In the genomic region with DNA sequence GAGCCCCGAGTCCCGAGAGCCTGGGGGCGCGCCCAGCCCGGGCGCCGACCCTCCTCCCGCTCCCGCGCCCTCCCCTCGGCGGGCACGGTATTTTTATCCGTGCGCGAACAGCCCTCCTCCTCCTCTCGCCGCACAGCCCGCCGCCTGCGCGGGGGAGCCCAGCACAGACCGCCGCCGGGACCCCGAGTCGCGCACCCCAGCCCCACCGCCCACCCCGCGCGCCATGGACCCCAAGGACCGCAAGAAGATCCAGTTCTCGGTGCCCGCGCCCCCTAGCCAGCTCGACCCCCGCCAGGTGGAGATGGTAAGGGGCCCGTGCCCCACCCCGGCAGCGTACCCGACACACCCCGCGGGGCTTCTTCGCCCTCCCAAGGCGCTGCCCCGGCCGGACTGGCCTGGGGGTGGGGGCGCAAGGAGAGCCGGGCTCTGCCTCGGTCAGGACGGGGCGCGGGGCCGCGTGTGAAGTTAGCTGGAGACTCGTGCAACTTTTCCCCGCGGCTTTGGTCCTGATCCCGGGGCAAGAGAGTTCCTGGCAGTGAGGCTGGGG, we compare ENCODE assay signal across 15 cellular contexts. TPM values are rescaled to one million over a fixed set of nuclear protein-coding genes. Genes with fewer than 3 reads are reported as not detected.
DNase-seq lines count a peak whose midpoint lies in the region; ATAC-seq and TF ChIP-seq lines count a peak whose summit lies in the region.
"Had no signal": no experiment of that assay in that cellular context is flagged by ENCODE, and none has a peak within 500 bp of the region (broad histone marks: within the 10 kb centered on the region; RNA-seq: fewer than 3 reads in every experiment).

No MANE protein-coding gene starts in this region.

- peaks cover 4 to 13% of the 10 kb centered on the region in 2 donors for H3K4me1 ChIP-seq in naive thymus-derived CD4-positive, alpha-beta T cell (ENCODE audit: control insufficient read depth in 2 of 2, insufficient read depth in 2 of 2, low read length in 2 of 2)
- peaks cover 11 to 45% (median 31%) of the 10 kb centered on the region in 4 donors for H3K4me1 ChIP-seq in upper lobe of left lung
- H3K4me1 ChIP-seq in CD8-positive, alpha-beta memory T cell (ENCODE audit: insufficient read depth, low read length): peaks cover 23% of the 10 kb centered on the region

- no peak for TF ChIP-seq EP300 in upper lobe of left lung (IDR thresholded peaks at IDR 0.05)

- TF ChIP-seq CTCF in upper lobe of left lung (IDR thresholded peaks at IDR 0.05): no peak

- H3K9me3 Mint-ChIP-seq in effector memory CD8-positive, alpha-beta T cell: no peaks in the 10 kb centered on the region
- H3K9me3 Mint-ChIP-seq in naive thymus-derived CD4-positive, alpha-beta T cell: peaks cover 0 to 1% (median 0%) of the 10 kb centered on the region in 11 donors
- H3K9me3 Mint-ChIP-seq in CD8-positive, alpha-beta memory T cell: no peaks in the 10 kb centered on the region
- H3K9me3 Mint-ChIP-seq: IgD-negative memory B cell, T-cell had no signal

- ATAC-seq in Right ventricle myocardium inferior (no peak), upper lobe of left lung (ENCODE audit: low FRiP score in 2 of 2) (no peak)
- ATAC-seq in effector memory CD8-positive, alpha-beta T cell (replicated peaks): no peak
- ATAC-seq in naive thymus-derived CD4-positive, alpha-beta T cell: no peak
- ATAC-seq: activated CD8-positive, alpha-beta memory T cell treated with anti-CD3 and anti-CD28 coated beads, Interleukin-2, amount 10 ng/mL, durations not matched to agents 7 days and 5 days; T-cell had no signal

- peaks cover 38 to 76% of the 10 kb centered on the region in 2 donors for H3K27me3 Mint-ChIP-seq in effector memory CD8-positive, alpha-beta T cell
- peaks cover 10 to 73% (median 32%) of the 10 kb centered on the region in 5 donors for H3K27me3 Mint-ChIP-seq in naive thymus-derived CD4-positive, alpha-beta T cell
- H3K27me3 Mint-ChIP-seq in CD8-positive, alpha-beta memory T cell: peaks cover 24 to 44% of the 10 kb centered on the region in 2 donors

- H3K4me3 Mint-ChIP-seq in effector memory CD8-positive, alpha-beta T cell: peak overlapping the region; percentile 28 to 47
- peak overlapping the region in 3 of 10 donors; percentile 62 to 77 (median 70) for H3K4me3 Mint-ChIP-seq in naive thymus-derived CD4-positive, alpha-beta T cell
- H3K4me3 Mint-ChIP-seq in CD8-positive, alpha-beta memory T cell: peak overlapping the region in 1 of 7 donors; percentile 44
- H3K4me3 Mint-ChIP-seq: activated CD8-positive, alpha-beta memory T cell treated with anti-CD3 and anti-CD28 coated beads, Interleukin-2, amount 10 ng/mL, durations not matched to agents 7 days and 5 days had no signal

- H3K36me3 Mint-ChIP-seq in effector memory CD8-positive, alpha-beta T cell (ENCODE audit: insufficient read depth): peaks cover 3% of the 10 kb centered on the region
- H3K36me3 Mint-ChIP-seq in naive thymus-derived CD4-positive, alpha-beta T cell: no peaks in the 10 kb centered on the region
- H3K36me3 Mint-ChIP-seq in CD8-positive, alpha-beta memory T cell: no peaks in the 10 kb centered on the region
- H3K36me3 Mint-ChIP-seq: activated CD8-positive, alpha-beta memory T cell treated with anti-CD3 and anti-CD28 coated beads, Interleukin-2, amount 10 ng/mL, durations not matched to agents 7 days and 5 days; T-cell had no signal

- CTCF ChIA-PET in naive thymus-derived CD4-positive, alpha-beta T cell (lab: Charles Lee): interaction anchor here (1.0 to 8.9 kb wide), 3 partner anchors 8 to 155 kb away, joined by 3 to 104 read pairs (median 3); a partner anchor contains a TSS
- CTCF ChIA-PET in CD8-positive, alpha-beta memory T cell (lab: Charles Lee): interaction anchor here (1.2 to 11.4 kb wide), 3 partner anchors 6 to 179 kb away, joined by 3 to 161 read pairs (median 4); a partner anchor contains a TSS

- 4 to 14% methylated on average over 12 to 23 of the region's 60 CpGs for WGBS in upper lobe of left lung, 2 donors

- H3K4me3 ChIP-seq in naive thymus-derived CD4-positive, alpha-beta T cell (ENCODE audit: low read length): peak overlapping the region; percentile 17
- peak overlapping the region in 3 of 4 donors; percentile 43 to 53 (median 44) for H3K4me3 ChIP-seq in upper lobe of left lung
- H3K4me3 ChIP-seq in CD8-positive, alpha-beta memory T cell (ENCODE audit: low read length): no peak overlapping the region

- intact Hi-C loops in Right ventricle myocardium inferior (cut with DNase I): no loop called here
- intact Hi-C loops in cardiac septum (cut with DNase I): no loop called here
- intact Hi-C loops in naive thymus-derived CD4-positive, alpha-beta T cell (cut with micrococcal nuclease): no loop called here

- no peak overlapping the region for H3K27ac ChIP-seq in naive thymus-derived CD4-positive, alpha-beta T cell (ENCODE audit: low read depth, low read length)
- peak overlapping the region in 3 of 4 donors; percentile 3 to 77 (median 70) for H3K27ac ChIP-seq in upper lobe of left lung
- no peak overlapping the region for H3K27ac ChIP-seq in CD8-positive, alpha-beta memory T cell (ENCODE audit: low read depth, low read length)

- H3K4me1 Mint-ChIP-seq in effector memory CD8-positive, alpha-beta T cell (ENCODE audit: low read depth in 2 of 2): peaks cover 16 to 19% of the 10 kb centered on the region in 2 donors
- H3K4me1 Mint-ChIP-seq in naive thymus-derived CD4-positive, alpha-beta T cell: peaks cover 6 to 35% (median 26%) of the 10 kb centered on the region in 7 donors
- H3K4me1 Mint-ChIP-seq in CD8-positive, alpha-beta memory T cell: peaks cover 8 to 28% (median 15%) of the 10 kb centered on the region in 3 donors

- DNase-seq in Right ventricle myocardium inferior (ENCODE audit: missing footprints) (peak; percentile 47), cardiac septum (ENCODE audit: low spot score) (no peak), upper lobe of left lung (peak in 1 of 2 donors; percentile 84), NCI-H1105 treated with DMSO at 0.1 percent for 48 hours (lab: John Stamatoyannopoulos, UW) (no peak)
- DNase-seq in effector memory CD8-positive, alpha-beta T cell: no peak
- DNase-seq in naive thymus-derived CD4-positive, alpha-beta T cell: no peak
- no peak for DNase-seq in stimulated activated CD8-positive, alpha-beta memory T cell treated with anti-CD3 and anti-CD28 coated beads, Interleukin-4, amount 100 ng/mL, for 48 hours
- DNase-seq in CD8-positive, alpha-beta memory T cell: no peak
- DNase-seq: activated CD8-positive, alpha-beta memory T cell treated with anti-CD3 and anti-CD28 coated beads, Interleukin-2, amount 10 ng/mL, durations not matched to agents 7 days and 5 days; aorta; NCI-H226; T-cell had no signal

- H3K36me3 ChIP-seq in naive thymus-derived CD4-positive, alpha-beta T cell (ENCODE audit: control insufficient read depth in 2 of 3, insufficient read depth in 3 of 3, low read length in 3 of 3): no peaks in the 10 kb centered on the region
- no peaks in the 10 kb centered on the region for H3K36me3 ChIP-seq in upper lobe of left lung
- H3K36me3 ChIP-seq in CD8-positive, alpha-beta memory T cell (ENCODE audit: insufficient read depth, low read length): no peaks in the 10 kb centered on the region

- TF ChIP-seq POLR2A in upper lobe of left lung (IDR thresholded peaks at IDR 0.05): no peak

- no peak overlapping the region for H3K27ac Mint-ChIP-seq in effector memory CD8-positive, alpha-beta T cell
- no peak overlapping the region for H3K27ac Mint-ChIP-seq in naive thymus-derived CD4-positive, alpha-beta T cell
- no peak overlapping the region for H3K27ac Mint-ChIP-seq in CD8-positive, alpha-beta memory T cell
- H3K27ac Mint-ChIP-seq: activated CD8-positive, alpha-beta memory T cell treated with anti-CD3 and anti-CD28 coated beads, Interleukin-2, amount 10 ng/mL, durations not matched to agents 7 days and 5 days; IgD-negative memory B cell; T-cell had no signal

- peaks cover 3 to 4% of the 10 kb centered on the region in 2 donors for H3K27me3 ChIP-seq in naive thymus-derived CD4-positive, alpha-beta T cell (ENCODE audit: control insufficient read depth in 2 of 2, insufficient read depth in 2 of 2, low read length in 2 of 2)
- peaks cover 4 to 17% (median 14%) of the 10 kb centered on the region in 4 donors for H3K27me3 ChIP-seq in upper lobe of left lung
- H3K27me3 ChIP-seq in CD8-positive, alpha-beta memory T cell (ENCODE audit: insufficient read depth, low read length, poor library complexity, severe bottlenecking): peaks cover 23% of the 10 kb centered on the region

- POLR2A ChIA-PET in naive thymus-derived CD4-positive, alpha-beta T cell (lab: Charles Lee): no interaction called here
- POLR2A ChIA-PET in CD8-positive, alpha-beta memory T cell (lab: Charles Lee): no interaction called here

- H3K9me3 ChIP-seq in naive thymus-derived CD4-positive, alpha-beta T cell (ENCODE audit: control insufficient read depth in 2 of 3, low read length in 3 of 3): no peaks in the 10 kb centered on the region
- H3K9me3 ChIP-seq in upper lobe of left lung: no peaks in the 10 kb centered on the region
- H3K9me3 ChIP-seq in CD8-positive, alpha-beta memory T cell (ENCODE audit: low read length): no peaks in the 10 kb centered on the region

RNA-seq across cellular contexts. Expression of a gene that starts 0.5 kb away (rescaled TPM):
- total RNA-seq in Right ventricle myocardium inferior (0.89 TPM), cardiac septum (1.2 TPM), upper lobe of left lung (10 to 100 TPM; 10.9 to 22.4 (median 13.8) TPM)
- not detected for total RNA-seq in naive thymus-derived CD4-positive, alpha-beta T cell
- polyA plus RNA-seq in naive thymus-derived CD4-positive, alpha-beta T cell: not detected
- total RNA-seq in CD8-positive, alpha-beta memory T cell: not detected
- polyA plus RNA-seq in CD8-positive, alpha-beta memory T cell: not detected
- total RNA-seq: activated CD8-positive, alpha-beta memory T cell treated with anti-CD3 and anti-CD28 coated beads, Interleukin-2, amount 10 ng/mL, durations not matched to agents 7 days and 5 days; glomerular endothelial cell; osteoblast had no signal
- polyA plus RNA-seq: IgD-negative memory B cell had no signal

RNA-seq across cellular contexts. Expression of a gene that starts 9.7 kb away (rescaled TPM):
- total RNA-seq in Right ventricle myocardium inferior (21.4 TPM), cardiac septum (21.9 TPM), upper lobe of left lung (100 to 1,000 TPM in 2 of 6 donors, 10 to 100 TPM in 4; 27.5 to 315 (median 84.1) TPM)
- 100 to 1,000 TPM in 2 of 5 experiments, 10 to 100 TPM in 3; 69.8 to 143 (median 99.3) TPM for total RNA-seq in naive thymus-derived CD4-positive, alpha-beta T cell
- polyA plus RNA-seq in naive thymus-derived CD4-positive, alpha-beta T cell: 10 to 100 TPM; 46.7 to 56.9 TPM
- 10 to 100 TPM; 71.4 to 74.1 TPM for total RNA-seq in CD8-positive, alpha-beta memory T cell
- polyA plus RNA-seq in CD8-positive, alpha-beta memory T cell: 44.5 TPM

RNA-seq across cellular contexts. Expression of a gene that starts 19.5 kb away (rescaled TPM):
- total RNA-seq in Right ventricle myocardium inferior (not detected), cardiac septum (0.08 TPM), upper lobe of left lung (not detected)
- not detected for total RNA-seq in naive thymus-derived CD4-positive, alpha-beta T cell
- polyA plus RNA-seq in naive thymus-derived CD4-positive, alpha-beta T cell: not detected
- not detected for total RNA-seq in CD8-positive, alpha-beta memory T cell
- polyA plus RNA-seq in CD8-positive, alpha-beta memory T cell: not detected
- total RNA-seq: activated CD8-positive, alpha-beta memory T cell treated with anti-CD3 and anti-CD28 coated beads, Interleukin-2, amount 10 ng/mL, durations not matched to agents 7 days and 5 days; aorta; glomerular endothelial cell; osteoblast; T-cell had no signal
- polyA plus RNA-seq: aorta, IgD-negative memory B cell had no signal

RNA-seq across cellular contexts. Expression of a gene that starts 37.9 kb away (rescaled TPM):
- total RNA-seq in Right ventricle myocardium inferior (5,286 TPM), cardiac septum (4,725 TPM), upper lobe of left lung (1 to 10 TPM in 5 of 6 donors, under 1 TPM in 1; 0.39 to 4.2 (median 2.5) TPM)
- total RNA-seq in naive thymus-derived CD4-positive, alpha-beta T cell: 10 to 100 TPM in 1 of 5 experiments, 1 to 10 TPM in 4; 1.7 to 10.5 (median 4.6) TPM
- under 1 TPM in 1 of 2 donors, not detected in 1; 0.12 TPM for polyA plus RNA-seq in naive thymus-derived CD4-positive, alpha-beta T cell
- 1 to 10 TPM in 1 of 2 experiments, under 1 TPM in 1; 0.97 to 1.6 TPM for total RNA-seq in CD8-positive, alpha-beta memory T cell
- not detected for polyA plus RNA-seq in CD8-positive, alpha-beta memory T cell
- polyA plus RNA-seq: IgD-negative memory B cell had no signal

RNA-seq across cellular contexts. Expression of a gene that starts 41.0 kb away (rescaled TPM):
- total RNA-seq in Right ventricle myocardium inferior: 5.1 TPM
- 10.9 TPM for total RNA-seq in cardiac septum
- total RNA-seq in naive thymus-derived CD4-positive, alpha-beta T cell: under 1 TPM in 4 of 5 experiments, not detected in 1; 0.42 to 0.89 (median 0.50) TPM
- under 1 TPM; 0.36 to 0.48 TPM for polyA plus RNA-seq in naive thymus-derived CD4-positive, alpha-beta T cell
- total RNA-seq in upper lobe of left lung: 10 to 100 TPM in 3 of 6 donors, 1 to 10 TPM in 3; 3.1 to 21.3 (median 7.0) TPM
- not detected for total RNA-seq in CD8-positive, alpha-beta memory T cell
- 0.39 TPM for polyA plus RNA-seq in CD8-positive, alpha-beta memory T cell
- total RNA-seq: activated CD8-positive, alpha-beta memory T cell treated with anti-CD3 and anti-CD28 coated beads, Interleukin-2, amount 10 ng/mL, durations not matched to agents 7 days and 5 days; glomerular endothelial cell; osteoblast had no signal
- polyA plus RNA-seq: IgD-negative memory B cell had no signal

Comparison
In these comparisons a context has a peak if more than half of its experiments do, and no peak if none do; other contexts are left out.
1. H3K27ac ChIP-seq: peak in upper lobe of left lung (3 of 4); none in naive thymus-derived CD4-positive, alpha-beta T cell (single experiment) and CD8-positive, alpha-beta memory T cell (single experiment).